In the genomic region with DNA sequence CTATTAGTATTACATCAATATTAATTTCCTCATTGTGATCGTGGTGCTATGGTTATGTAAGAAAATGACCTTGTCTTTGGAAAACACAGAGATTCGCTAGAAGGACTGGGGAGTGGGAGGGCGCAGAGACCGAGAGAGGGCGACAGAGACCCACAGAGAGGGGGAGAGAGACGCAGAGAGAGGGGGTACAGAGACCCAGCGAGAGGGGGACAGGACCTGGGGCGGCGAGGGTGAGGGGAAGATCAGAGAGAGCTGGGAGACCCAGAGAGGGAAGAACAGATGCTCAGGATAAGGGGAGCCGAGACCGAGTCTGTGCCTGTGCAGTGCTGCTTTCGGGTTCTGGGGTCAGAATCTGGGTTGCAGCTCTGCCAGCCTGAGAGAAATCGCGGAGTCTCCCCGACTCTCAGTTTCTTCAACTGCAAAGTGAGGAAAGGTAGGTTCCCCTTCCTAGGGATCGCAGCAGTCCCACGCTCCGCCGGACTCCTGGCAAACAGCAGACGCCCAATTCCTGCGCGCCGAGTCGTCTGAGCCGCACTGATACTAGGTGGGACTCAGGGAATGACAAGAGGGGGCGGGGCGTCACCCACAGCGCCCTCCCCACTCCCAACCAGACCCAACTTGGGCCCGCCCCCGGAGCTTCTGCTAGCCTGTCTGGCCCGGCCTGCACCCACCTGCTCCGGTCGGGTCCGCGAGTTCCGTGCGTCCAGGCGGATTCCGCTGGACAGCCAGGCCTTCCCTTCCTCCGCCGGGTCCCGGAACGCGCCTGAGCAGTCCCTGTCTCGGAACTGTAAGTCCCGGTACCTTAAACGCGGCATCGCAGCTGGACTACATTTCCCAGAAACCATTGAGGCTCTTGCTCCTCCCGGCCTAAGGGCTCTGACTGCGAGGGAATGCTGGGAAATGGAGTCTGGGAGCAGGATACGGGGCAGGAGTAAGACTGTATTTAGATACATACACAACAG, we compare ENCODE assay signal across 8 cellular contexts. TPM values are rescaled to one million over a fixed set of nuclear protein-coding genes. Genes with fewer than 3 reads are reported as not detected.
DNase-seq lines count a peak whose midpoint lies in the region; ATAC-seq and TF ChIP-seq lines count a peak whose summit lies in the region.

No MANE protein-coding gene starts in this region.

- intact Hi-C loops in activated CD4-positive, alpha-beta memory T cell treated with anti-CD3 and anti-CD28 coated beads for 36 hours (cut with micrococcal nuclease), result no loop called here

- TF ChIP-seq CTCF in liver (IDR thresholded peaks at IDR 0.05; ENCODE audit: low read depth, low read length, missing input control), result peak; percentile 30

- peak overlapping the region; percentile 12 to 79 for H3K9ac ChIP-seq in liver (ENCODE audit: low read depth in 1 of 2, low read length in 2 of 2)

- no peaks in the 10 kb centered on the region for H3K36me3 Mint-ChIP-seq in activated CD4-positive, alpha-beta memory T cell treated with anti-CD3 and anti-CD28 coated beads for 36 hours

- peaks cover 6% of the 10 kb centered on the region for H3K4me1 Mint-ChIP-seq in activated CD4-positive, alpha-beta memory T cell treated with anti-CD3 and anti-CD28 coated beads for 36 hours (ENCODE audit: low read depth)

- H3K27me3 ChIP-seq in liver (ENCODE audit: control insufficient read depth in 4 of 4, insufficient read depth in 4 of 4, low read length in 3 of 4), result no peaks in the 10 kb centered on the region

- WGBS in liver, result 1% methylated on average over 52 of the region's 52 CpGs

- peak; percentile 98 for DNase-seq in Ammon's horn (ENCODE audit: low spot score)
- DNase-seq in HEK293T (ENCODE audit: extremely low spot score), result peak; percentile 83
- DNase-seq in NCI-H524 (lab: John Stamatoyannopoulos, UW), result peak; percentile 64 to 73
- DNase-seq in activated CD4-positive, alpha-beta memory T cell treated with anti-CD3 and anti-CD28 coated beads for 36 hours, result peak; percentile 78
- peak; percentile 83 to 86 for DNase-seq in dermis microvascular lymphatic vessel endothelial cell (ENCODE audit: low read depth in 2 of 2)
- peak; percentile 62 for DNase-seq in stimulated activated CD4-positive, alpha-beta T cell treated with anti-CD3 and anti-CD28 coated beads, Interleukin-2, amount 100 ng/mL, for 4 hours (ENCODE audit: low read depth)

- peaks cover 0 to 10% (median 1%) of the 10 kb centered on the region in 4 donors for H3K4me1 ChIP-seq in liver (ENCODE audit: control insufficient read depth in 4 of 4, insufficient read depth in 4 of 4, low read length in 3 of 4)

- H3K27ac Mint-ChIP-seq in activated CD4-positive, alpha-beta memory T cell treated with anti-CD3 and anti-CD28 coated beads for 36 hours, result no peak overlapping the region

- peaks cover 25% of the 10 kb centered on the region for H3K27me3 Mint-ChIP-seq in activated CD4-positive, alpha-beta memory T cell treated with anti-CD3 and anti-CD28 coated beads for 36 hours

- H3K36me3 ChIP-seq in liver (ENCODE audit: control insufficient read depth in 4 of 4, insufficient read depth in 3 of 4, low read depth in 1 of 4, low read length in 3 of 4), result no peaks in the 10 kb centered on the region

- no peaks in the 10 kb centered on the region for H3K9me3 ChIP-seq in liver (ENCODE audit: control insufficient read depth in 4 of 4, low read length in 3 of 4)

- POLR2A ChIA-PET in HEK293T (lab: Yijun Ruan, JAX), result interaction anchor here (0.6 to 1.0 kb wide), 2 partner anchors 55 to 217 kb away, joined by 3 read pairs; a partner anchor contains a TSS
- POLR2A ChIA-PET in activated CD4-positive, alpha-beta memory T cell treated with anti-CD3 and anti-CD28 coated beads for 36 hours (lab: Charles Lee), result no interaction called here

- H3K27ac ChIP-seq in liver (ENCODE audit: low read depth in 1 of 2, low read length in 2 of 2), result peak overlapping the region; percentile 61 to 75

- H3K4me3 Mint-ChIP-seq in activated CD4-positive, alpha-beta memory T cell treated with anti-CD3 and anti-CD28 coated beads for 36 hours, result peak overlapping the region; percentile 76

- CTCF ChIA-PET in HEK293T (lab: Yijun Ruan, JAX), result interaction anchor here (0.6 to 3.4 kb wide), 6 partner anchors 88 to 180 kb away, joined by 3 to 14 read pairs (median 3); no protein-coding TSS in a partner anchor
- CTCF ChIA-PET in activated CD4-positive, alpha-beta memory T cell treated with anti-CD3 and anti-CD28 coated beads for 36 hours (lab: Charles Lee), result interaction anchor here (0.7 to 1.8 kb wide), 11 partner anchors 12 to 219 kb away, joined by 3 to 6 read pairs (median 3); no protein-coding TSS in a partner anchor

- H3K4me3 ChIP-seq in liver (ENCODE audit: low read depth in 1 of 3, low read length in 3 of 3), result peak overlapping the region; percentile 56 to 94 (median 74)

- TF ChIP-seq RAD21 in liver (IDR thresholded peaks at IDR 0.05), result peak; percentile 68 to 71

- peaks cover 2% of the 10 kb centered on the region for H3K9me3 Mint-ChIP-seq in activated CD4-positive, alpha-beta memory T cell treated with anti-CD3 and anti-CD28 coated beads for 36 hours

- ATAC-seq in GM21529 (IDR thresholded peaks at IDR 0.05; ENCODE audit: unreplicated experiment), result no peak

TF ChIP-seq in HEK293T, 16 proteins besides CTCF, POLR2A, EP300 and RAD21:
- TF ChIP-seq NFRKB (IDR thresholded peaks at IDR 0.05), result no peak
- no peak for TF ChIP-seq SP1 (IDR thresholded peaks at IDR 0.05)
- TF ChIP-seq ELF4 (IDR thresholded peaks at IDR 0.05), result peak; percentile 32; the same call in 1 of the 2 replicates
- TF ChIP-seq SUZ12 (IDR thresholded peaks at IDR 0.05), result peak; percentile 96
- TF ChIP-seq ARNT (IDR thresholded peaks at IDR 0.05), result no peak
- no peak for TF ChIP-seq CTBP1 (IDR thresholded peaks at IDR 0.05; ENCODE audit: borderline replicate concordance)
- peak; percentile 77 for TF ChIP-seq L3MBTL2 (conservative IDR thresholded peaks at IDR 0.05)
- TF ChIP-seq FOXM1 (IDR thresholded peaks at IDR 0.05; ENCODE audit: borderline replicate concordance), result no peak
- no peak for TF ChIP-seq FOXK2 (IDR thresholded peaks at IDR 0.05)
- TF ChIP-seq FOXA1 (IDR thresholded peaks at IDR 0.05), result no peak

TF ChIP-seq in liver, 16 proteins besides CTCF, POLR2A, EP300 and RAD21:
- TF ChIP-seq NR2F2 (IDR thresholded peaks at IDR 0.05), result peak; percentile 10
- peak in 1 of 2 donors; percentile 3 for TF ChIP-seq HNF4A (conservative IDR thresholded peaks at IDR 0.05)
- no peak for TF ChIP-seq YY1 (IDR thresholded peaks at IDR 0.05)
- TF ChIP-seq GABPA (IDR thresholded peaks at IDR 0.05 in 1 of 2, conservative IDR thresholded peaks at IDR 0.05 in 1 of 2), result peak in 1 of 2 donors; percentile 17

RNA-seq across cellular contexts. Expression of a gene that starts 15.3 kb away (rescaled TPM):
- not detected for total RNA-seq in activated CD4-positive, alpha-beta memory T cell treated with anti-CD3 and anti-CD28 coated beads for 36 hours
- total RNA-seq in dermis microvascular lymphatic vessel endothelial cell (not detected in 2 replicates), liver (not detected)
- polyA plus RNA-seq in liver, result not detected

RNA-seq across cellular contexts. Expression of a gene that starts 55.7 kb away (rescaled TPM):
- not detected for total RNA-seq in activated CD4-positive, alpha-beta memory T cell treated with anti-CD3 and anti-CD28 coated beads for 36 hours
- total RNA-seq in dermis microvascular lymphatic vessel endothelial cell (under 0.01 and 0.25 TPM in 2 replicates), liver (10 to 100 TPM; 12.4 to 27.7 TPM)
- polyA plus RNA-seq in liver, result 10 to 100 TPM; 23.4 to 37.5 TPM

Comparison
In these comparisons a context has a peak if more than half of its experiments do, and no peak if none do; other contexts are left out.
1. RNA of a gene that starts 55.7 kb away (total RNA-seq): 12.4 to 27.7 TPM in liver; not detected in activated CD4-positive, alpha-beta memory T cell treated with anti-CD3 and anti-CD28 coated beads for 36 hours and under 0.01 to 0.25 TPM in dermis microvascular lymphatic vessel endothelial cell; every median in the first group is over 10 times any median in the second.
2. Peak in every context shown above with its lines, with median percentiles within 50 percentile points of each other: DNase-seq.